In genomic region chr3:39104961-39105686, GRCh38 we compare ENCODE assay signal across 12 cellular contexts. TPM values are rescaled to one million over a fixed set of nuclear protein-coding genes. Genes with fewer than 3 reads are reported as not detected.
DNase-seq lines count a peak whose midpoint lies in the region; ATAC-seq and TF ChIP-seq lines count a peak whose summit lies in the region.
"Had no signal": no experiment of that assay in that cellular context is flagged by ENCODE, and none has a peak within 500 bp of the region (broad histone marks: within the 10 kb centered on the region; RNA-seq: fewer than 3 reads in every experiment).

No MANE protein-coding gene starts in this region.

- DNase-seq in activated T-cell treated with anti-CD3 and anti-CD28 coated beads for 4 hours (peak; percentile 30), OCI-LY7 (ENCODE audit: low spot score) (no peak), hepatocyte (ENCODE audit: low spot score) (no peak), stomach (no peak), HuH-7.5 (ENCODE audit: low spot score) (no peak), cortex of kidney (lab: John Stamatoyannopoulos, UW) (no peak)
- DNase-seq in activated T-cell treated with anti-CD3 and anti-CD28 coated beads, Interleukin-2, amount 50 U/mL, for 72 hours: no peak
- DNase-seq: activated naive CD8-positive, alpha-beta T cell treated with anti-CD3 and anti-CD28 coated beads, Interleukin-2, amount 10 ng/mL, durations not matched to agents 7 days and 5 days; left cardiac atrium had no signal

- H3K9me2 ChIP-seq in OCI-LY7 (ENCODE audit: insufficient read depth, low read length): no peaks in the 10 kb centered on the region
- no peaks in the 10 kb centered on the region for H3K9me2 ChIP-seq in hepatocyte (replicated peaks; ENCODE audit: insufficient read depth)

- H2AFZ ChIP-seq in OCI-LY7 (ENCODE audit: low read length) (no peak overlapping the region), hepatocyte (no peak overlapping the region)

- 89% methylated on average over 7 of the region's 7 CpGs for WGBS in hepatocyte (ENCODE audit: low lambda C conversion rate, missing lambda C conversion rate)
- 85 to 92% (median 89%) methylated on average over 6 to 7 of the region's 7 CpGs for WGBS in stomach, 5 donors

- H3K4me2 ChIP-seq in OCI-LY7 (ENCODE audit: low read length) (peak overlapping the region; percentile 96), hepatocyte (peak overlapping the region; percentile 91)

- no peak overlapping the region for H3K4me3 Mint-ChIP-seq in activated T-cell treated with anti-CD3 and anti-CD28 coated beads, Interleukin-2, amount 50 U/mL, for 72 hours

- no peaks in the 10 kb centered on the region for H3K27me3 ChIP-seq in hepatocyte
- no peaks in the 10 kb centered on the region for H3K27me3 ChIP-seq in stomach
- H3K27me3 ChIP-seq: thyroid gland had no signal

- POLR2A ChIA-PET in OCI-LY7 (lab: Charles Lee): interaction anchor here (0.5 to 1.5 kb wide), 6 partner anchors 18 to 79 kb away, joined by 3 to 4 read pairs (median 4); no protein-coding TSS in a partner anchor

- H3K4me3 ChIP-seq in OCI-LY7 (ENCODE audit: low read depth, low read length, poor library complexity, severe bottlenecking) (peak overlapping the region; percentile 85), hepatocyte (no peak overlapping the region), stomach (peak overlapping the region in 2 of 4 donors; percentile 1 to 92)
- H3K4me3 ChIP-seq: thyroid gland had no signal

- no TSS peak for BruUV-seq in OCI-LY7 (replicated peaks; lab: Mats Ljungman, UMichigan)

- peaks cover 29% of the 10 kb centered on the region; the same call in 1 of the 2 replicates for H3K36me3 ChIP-seq in OCI-LY7 (ENCODE audit: insufficient read depth, low read length)
- no peaks in the 10 kb centered on the region for H3K36me3 ChIP-seq in hepatocyte (replicated peaks; ENCODE audit: insufficient read depth, low read depth)
- peaks cover 7 to 33% (median 17%) of the 10 kb centered on the region in 4 donors for H3K36me3 ChIP-seq in stomach

- no peak for TF ChIP-seq POLR2A in stomach (IDR thresholded peaks at IDR 0.05)

- H3K27me3 Mint-ChIP-seq in activated T-cell treated with anti-CD3 and anti-CD28 coated beads, Interleukin-2, amount 50 U/mL, for 72 hours (ENCODE audit: low read depth): no peaks in the 10 kb centered on the region

- no peaks in the 10 kb centered on the region for H3K9me3 Mint-ChIP-seq in activated T-cell treated with anti-CD3 and anti-CD28 coated beads, Interleukin-2, amount 50 U/mL, for 72 hours
- H3K9me3 Mint-ChIP-seq: activated naive CD8-positive, alpha-beta T cell treated with anti-CD3 and anti-CD28 coated beads, Interleukin-2, amount 10 ng/mL, durations not matched to agents 7 days and 5 days had no signal

- TF ChIP-seq CTCF in OCI-LY7 (conservative IDR thresholded peaks at IDR 0.05; ENCODE audit: low read length): no peak
- no peak for TF ChIP-seq CTCF in hepatocyte (IDR thresholded peaks at IDR 0.05; ENCODE audit: poor library complexity)
- TF ChIP-seq CTCF in stomach (IDR thresholded peaks at IDR 0.05): no peak

- TF ChIP-seq EP300 in stomach (IDR thresholded peaks at IDR 0.05): no peak

- peaks cover 0 to 4% of the 10 kb centered on the region in 2 donors for H3K36me3 Mint-ChIP-seq in activated T-cell treated with anti-CD3 and anti-CD28 coated beads, Interleukin-2, amount 50 U/mL, for 72 hours (ENCODE audit: insufficient read depth in 2 of 2)
- H3K36me3 Mint-ChIP-seq: activated naive CD8-positive, alpha-beta T cell treated with anti-CD3 and anti-CD28 coated beads, Interleukin-2, amount 10 ng/mL, durations not matched to agents 7 days and 5 days had no signal

- no peak overlapping the region for H3K27ac Mint-ChIP-seq in activated T-cell treated with anti-CD3 and anti-CD28 coated beads, Interleukin-2, amount 50 U/mL, for 72 hours
- H3K27ac Mint-ChIP-seq: activated naive CD8-positive, alpha-beta T cell treated with anti-CD3 and anti-CD28 coated beads, Interleukin-2, amount 10 ng/mL, durations not matched to agents 7 days and 5 days had no signal

- CTCF ChIA-PET in OCI-LY7 (lab: Charles Lee; ENCODE audit: unreplicated experiment): interaction anchor here (0.6 kb wide), 1 partner anchor 21 kb away, joined by 6 read pairs; no protein-coding TSS in a partner anchor

- peaks cover 37% of the 10 kb centered on the region for H3K4me1 Mint-ChIP-seq in activated T-cell treated with anti-CD3 and anti-CD28 coated beads, Interleukin-2, amount 50 U/mL, for 72 hours (ENCODE audit: low read depth)

- H3K79me2 ChIP-seq in OCI-LY7 (ENCODE audit: insufficient read depth, low read depth, low read length): peaks cover 13% of the 10 kb centered on the region; the same call in 1 of the 2 replicates
- H3K79me2 ChIP-seq in hepatocyte: peaks cover 57% of the 10 kb centered on the region

- intact Hi-C loops in OCI-LY7 (cut with micrococcal nuclease; ENCODE audit: unreplicated experiment): no loop called here
- intact Hi-C loops in stomach (cut with DNase I; ENCODE audit: low total_unique reads): no loop called here

- H3K9me3 ChIP-seq in OCI-LY7 (ENCODE audit: low read length) (no peaks in the 10 kb centered on the region), hepatocyte (ENCODE audit: low read depth) (no peaks in the 10 kb centered on the region), stomach (no peaks in the 10 kb centered on the region)
- H3K9me3 ChIP-seq: thyroid gland had no signal

- ATAC-seq in activated T-cell treated with anti-CD3 and anti-CD28 coated beads, Interleukin-2, amount 50 U/mL, for 72 hours (replicated peaks in 1 of 2): no peak
- ATAC-seq in HG02763 (IDR thresholded peaks at IDR 0.05; ENCODE audit: unreplicated experiment): no peak
- ATAC-seq: left cardiac atrium had no signal

- H3K27ac ChIP-seq in OCI-LY7 (ENCODE audit: low read depth, low read length, poor library complexity, severe bottlenecking): no peak overlapping the region
- no peak overlapping the region for H3K27ac ChIP-seq in hepatocyte
- H3K27ac ChIP-seq in stomach: peak overlapping the region in 3 of 5 donors; percentile 16 to 95 (median 42)
- H3K27ac ChIP-seq: epithelial cell of prostate had no signal

- H4K20me1 ChIP-seq in OCI-LY7 (ENCODE audit: insufficient read depth, low read length): no peaks in the 10 kb centered on the region
- H4K20me1 ChIP-seq in hepatocyte (ENCODE audit: insufficient read depth, poor library complexity, severe bottlenecking): peaks cover 48% of the 10 kb centered on the region

- peaks cover 74% of the 10 kb centered on the region for H3K4me1 ChIP-seq in OCI-LY7 (ENCODE audit: insufficient read depth, low read length, poor library complexity, severe bottlenecking)
- peaks cover 11% of the 10 kb centered on the region for H3K4me1 ChIP-seq in hepatocyte (ENCODE audit: insufficient read depth)
- peaks cover 40 to 74% (median 60%) of the 10 kb centered on the region in 4 donors for H3K4me1 ChIP-seq in stomach

RNA-seq across cellular contexts. Expression of gene GORASP1, which starts 2.3 kb away (rescaled TPM):
- total RNA-seq in activated T-cell treated with anti-CD3 and anti-CD28 coated beads, Interleukin-2, amount 50 U/mL, for 72 hours: 10 to 100 TPM; 20.0 to 24.5 TPM
- total RNA-seq in OCI-LY7 (2014; rRNA removed; shearing (Covaris generic)): 44.8 and 59.9 TPM in 2 replicates
- total RNA-seq in OCI-LY7 (2022) (51.5 and 57.9 TPM in 2 replicates), hepatocyte (38.0 and 48.6 TPM in 2 replicates), stomach (10 to 100 TPM in 4 of 5 donors, 1 to 10 TPM in 1; 9.3 to 68.7 (median 53.1) TPM)
- polyA plus RNA-seq in hepatocyte (42.0 and 49.0 TPM in 2 replicates), stomach (10 to 100 TPM; 22.4 to 35.4 (median 29.1) TPM)

RNA-seq across cellular contexts. Expression of gene TTC21A, which starts 2.4 kb away (rescaled TPM):
- total RNA-seq in activated T-cell treated with anti-CD3 and anti-CD28 coated beads, Interleukin-2, amount 50 U/mL, for 72 hours: 1 to 10 TPM; 2.0 to 2.2 TPM
- total RNA-seq in OCI-LY7 (2014; rRNA removed; shearing (Covaris generic)): 10.5 and 12.8 TPM in 2 replicates
- total RNA-seq in OCI-LY7 (2022): 27.1 and 32.3 TPM in 2 replicates
- 1.2 and 3.7 TPM in 2 replicates for total RNA-seq in hepatocyte
- 6.5 and 7.6 TPM in 2 replicates for polyA plus RNA-seq in hepatocyte
- 10 to 100 TPM in 1 of 5 donors, 1 to 10 TPM in 3, under 1 TPM in 1; 0.89 to 10.3 (median 2.9) TPM for total RNA-seq in stomach
- 10 to 100 TPM in 1 of 3 donors, 1 to 10 TPM in 2; 5.1 to 17.7 (median 7.5) TPM for polyA plus RNA-seq in stomach

RNA-seq across cellular contexts. Expression of gene CSRNP1, which starts 48.3 kb away (rescaled TPM):
- total RNA-seq in activated T-cell treated with anti-CD3 and anti-CD28 coated beads, Interleukin-2, amount 50 U/mL, for 72 hours: 10 to 100 TPM; 68.7 to 81.3 TPM
- total RNA-seq in OCI-LY7 (2014; rRNA removed; shearing (Covaris generic)): 9.5 and 10.5 TPM in 2 replicates
- total RNA-seq in OCI-LY7 (2022) (9.4 and 9.7 TPM in 2 replicates), hepatocyte (71.6 and 78.7 TPM in 2 replicates), stomach (10 to 100 TPM; 20.4 to 62.3 (median 35.3) TPM)
- polyA plus RNA-seq in hepatocyte (112 and 115 TPM in 2 replicates), stomach (10 to 100 TPM; 16.8 to 18.0 (median 17.8) TPM)

RNA-seq across cellular contexts. Expression of gene WDR48, which starts 53.3 kb away (rescaled TPM):
- 10 to 100 TPM; 53.3 to 61.0 TPM for total RNA-seq in activated T-cell treated with anti-CD3 and anti-CD28 coated beads, Interleukin-2, amount 50 U/mL, for 72 hours
- total RNA-seq in OCI-LY7 (2014; rRNA removed; shearing (Covaris generic)): 12.3 and 15.7 TPM in 2 replicates
- 38.4 and 41.6 TPM in 2 replicates for total RNA-seq in OCI-LY7 (2022)
- total RNA-seq in hepatocyte: 34.7 and 37.0 TPM in 2 replicates
- 24.6 and 25.0 TPM in 2 replicates for polyA plus RNA-seq in hepatocyte
- 10 to 100 TPM in 3 of 5 donors, 1 to 10 TPM in 2; 4.3 to 89.7 (median 17.0) TPM for total RNA-seq in stomach
- polyA plus RNA-seq in stomach: 10 to 100 TPM; 11.6 to 15.1 (median 11.6) TPM

RNA-seq across cellular contexts. Expression of gene SCN11A, which starts 53.4 kb away (rescaled TPM):
- under 1 TPM; 0.22 to 0.44 TPM for total RNA-seq in activated T-cell treated with anti-CD3 and anti-CD28 coated beads, Interleukin-2, amount 50 U/mL, for 72 hours
- 0.25 TPM in 1 of 2 replicates, not detected in the other for total RNA-seq in OCI-LY7 (2014; rRNA removed; shearing (Covaris generic))
- total RNA-seq in OCI-LY7 (2022) (0.13 and 0.22 TPM in 2 replicates), hepatocyte (3.7 and 3.9 TPM in 2 replicates), stomach (1 to 10 TPM in 1 of 5 donors, under 1 TPM in 1, not detected in 3; 0.14 to 1.1 TPM)
- polyA plus RNA-seq in hepatocyte (0.86 and 1.9 TPM in 2 replicates), stomach (under 1 TPM in 1 of 3 donors, not detected in 2; 0.15 TPM)
- total RNA-seq: left cardiac atrium had no signal

Comparison
In these comparisons a context has a peak if more than half of its experiments do, and no peak if none do; other contexts are left out.
1. H3K27ac ChIP-seq: peak in stomach (3 of 5); none in OCI-LY7 (single experiment) and hepatocyte (single experiment).